10 cellular contexts compared by ENCODE assay signal in the genomic region with DNA sequence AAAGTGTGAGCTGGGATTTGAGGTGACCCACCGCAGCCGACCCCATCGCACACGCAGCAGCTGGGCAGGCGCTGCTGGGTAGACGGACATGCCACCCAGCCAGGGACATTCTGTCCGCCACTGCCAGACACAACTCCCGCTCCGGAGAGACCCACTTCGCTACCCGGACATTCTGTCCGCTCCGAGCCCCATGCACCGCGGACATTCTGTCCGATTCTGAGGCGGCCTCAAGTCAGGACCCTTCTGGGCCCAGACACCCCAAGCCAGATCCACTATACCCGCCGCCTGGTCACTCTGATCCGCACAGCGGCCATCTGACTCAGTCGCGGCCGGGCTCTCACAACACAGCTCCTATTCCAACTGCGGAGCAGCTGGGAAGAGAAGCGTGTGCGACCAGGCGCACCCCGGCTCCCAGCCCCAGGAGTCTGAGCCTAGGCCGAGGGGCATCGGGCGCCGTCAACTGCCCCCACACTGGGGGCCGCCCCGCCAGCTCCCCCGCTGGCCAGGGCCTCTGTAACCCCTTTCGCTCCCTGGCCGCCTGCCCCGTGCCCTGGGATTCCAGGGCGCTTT. TPM values are rescaled to one million over a fixed set of nuclear protein-coding genes. Genes with fewer than 3 reads are reported as not detected.
DNase-seq lines count a peak whose midpoint lies in the region; ATAC-seq and TF ChIP-seq lines count a peak whose summit lies in the region.
"Had no signal": no experiment of that assay in that cellular context is flagged by ENCODE, and none has a peak within 500 bp of the region (broad histone marks: within the 10 kb centered on the region; RNA-seq: fewer than 3 reads in every experiment).

No MANE protein-coding gene starts in this region.

- H3K9ac ChIP-seq in skeletal muscle tissue (ENCODE audit: low read depth in 1 of 3, low read length in 3 of 3), result peak overlapping the region; percentile 87 to 90 (median 89)

- peak overlapping the region; percentile 53 for H3K4me3 ChIP-seq in HFF-Myc (replicated peaks; ENCODE audit: low read depth, low read length)
- peak overlapping the region; percentile 62 for H3K4me3 ChIP-seq in astrocyte of the spinal cord (ENCODE audit: low read depth, low read length)
- H3K4me3 ChIP-seq in iPS-18c (ENCODE audit: insufficient read depth, low read depth, low read length), result peak overlapping the region; percentile 45
- H3K4me3 ChIP-seq in skeletal muscle tissue (ENCODE audit: low read length in 3 of 3), result peak overlapping the region; percentile 84 to 89 (median 87)

- peaks cover 36 to 74% (median 72%) of the 10 kb centered on the region in 3 donors for H3K4me1 ChIP-seq in skeletal muscle tissue (ENCODE audit: control insufficient read depth in 3 of 3, insufficient read depth in 3 of 3, low read length in 3 of 3)

- in situ Hi-C loops in astrocyte of the spinal cord (cut with HindIII; ENCODE audit: low sequenced_read_pairs), result no loop called here

- peaks cover 0 to 3% (median 0%) of the 10 kb centered on the region in 3 donors for H3K27me3 ChIP-seq in skeletal muscle tissue (ENCODE audit: control insufficient read depth in 3 of 3, insufficient read depth in 3 of 3, low read length in 3 of 3)
- H3K27me3 ChIP-seq: SJSA1 had no signal

- TF ChIP-seq CTCF in HFF-Myc (IDR thresholded peaks at IDR 0.05; ENCODE audit: low read depth, low read length, missing control alignments) (no peak), astrocyte of the spinal cord (IDR thresholded peaks at IDR 0.05; ENCODE audit: low read depth, low read length) (no peak)

- DNase-seq in HFF-Myc (ENCODE audit: extremely low read depth, low read depth), result no peak
- DNase-seq in astrocyte of the spinal cord (ENCODE audit: low read depth, low spot score), result no peak
- DNase-seq in cerebellum (ENCODE audit: low spot score), result no peak
- no peak for DNase-seq in RPMI8226
- DNase-seq in NCI-H82 treated with DMSO at 0.1 percent for 48 hours (lab: John Stamatoyannopoulos, UW; ENCODE audit: unreplicated experiment), result no peak
- DNase-seq: cortex of kidney had no signal

- no peaks in the 10 kb centered on the region for H3K36me3 ChIP-seq in skeletal muscle tissue (ENCODE audit: control insufficient read depth in 3 of 3, insufficient read depth in 3 of 3, low read length in 3 of 3)
- H3K36me3 ChIP-seq: SJSA1 had no signal

- no peaks in the 10 kb centered on the region for H3K9me3 ChIP-seq in iPS-18c (ENCODE audit: control insufficient read depth, insufficient read depth, low read length)
- H3K9me3 ChIP-seq in skeletal muscle tissue (ENCODE audit: control insufficient read depth in 3 of 3, low read length in 3 of 3), result no peaks in the 10 kb centered on the region
- H3K9me3 ChIP-seq: SJSA1 had no signal

- ATAC-seq in HG03520 (IDR thresholded peaks at IDR 0.05; ENCODE audit: unreplicated experiment), result no peak

- H3K27ac ChIP-seq in skeletal muscle tissue (ENCODE audit: low read depth, low read length), result peak overlapping the region; percentile 84
- H3K27ac ChIP-seq: SJSA1 had no signal

RNA-seq across cellular contexts. Expression of a gene that starts 0.8 kb away (rescaled TPM):
- total RNA-seq in skeletal muscle tissue (4.2 TPM), cerebellum (not detected)
- total RNA-seq: SJSA1 had no signal

RNA-seq across cellular contexts. Expression of a gene that starts 4.8 kb away (rescaled TPM):
- total RNA-seq in skeletal muscle tissue, result 17.7 TPM
- total RNA-seq in cerebellum, result 26.0 TPM

RNA-seq across cellular contexts. Expression of a gene that starts 14.5 kb away (rescaled TPM):
- total RNA-seq in skeletal muscle tissue (not detected), cerebellum (0.18 TPM)
- total RNA-seq: SJSA1 had no signal
